Comparison of ENCODE assay signal across 8 cellular contexts in the genomic region with DNA sequence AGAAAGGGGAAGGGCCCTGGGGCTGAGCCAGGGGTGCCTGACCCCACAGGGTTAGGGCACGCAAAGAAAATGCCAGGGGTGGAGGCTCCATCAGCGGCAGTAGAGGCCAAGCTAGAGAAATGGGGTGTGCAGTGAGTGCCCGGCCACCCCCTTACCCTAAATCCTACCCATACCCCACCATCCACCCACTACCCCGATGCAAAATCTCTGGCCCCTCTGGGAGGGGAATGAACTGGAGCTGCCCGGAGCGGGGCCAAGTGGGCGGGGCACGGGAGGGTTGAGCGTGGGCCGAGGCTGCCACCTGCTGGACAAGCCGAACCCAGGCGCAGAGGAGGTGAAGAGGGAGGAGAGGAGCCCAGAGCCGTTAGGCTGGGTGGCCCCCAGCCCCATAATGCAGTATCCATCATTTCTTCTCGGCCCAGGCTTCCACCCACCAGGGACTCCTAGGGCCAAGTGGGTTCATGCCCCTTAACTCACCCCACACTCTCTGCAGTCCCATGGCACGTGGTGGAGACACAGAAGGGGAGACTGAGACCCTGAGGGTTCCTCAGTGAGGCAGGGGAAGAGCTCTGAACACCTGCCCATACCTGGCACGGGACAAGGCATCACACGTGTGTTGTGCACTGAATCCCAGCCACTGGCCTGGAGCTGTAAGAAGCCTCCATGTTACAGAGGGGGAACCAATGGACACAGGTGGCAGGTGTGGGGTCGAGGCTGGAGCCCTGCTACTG.
DNase-seq lines count a peak whose midpoint lies in the region; ATAC-seq lines count a peak whose summit lies in the region.

No MANE protein-coding gene starts in this region.

- DNase-seq in DMS 273 (lab: John Stamatoyannopoulos, UW; ENCODE audit: unreplicated experiment) (peak; percentile 89), DMS 273 treated with DMSO at 0.1 percent for 48 hours (lab: John Stamatoyannopoulos, UW) (no peak), NCI-H2107 treated with DMSO at 0.1 percent for 48 hours (lab: John Stamatoyannopoulos, UW; ENCODE audit: unreplicated experiment) (peak; percentile 49), kidney tubule cell (ENCODE audit: low spot score) (peak; percentile 50)
- DNase-seq in activated CD4-positive, alpha-beta T cell treated with anti-CD3 and anti-CD28 coated beads for 24 hours (ENCODE audit: low read depth in 2 of 2), result peak; percentile 61 to 66
- DNase-seq in central memory CD4-positive, alpha-beta T cell, result peak; percentile 36
- DNase-seq in stimulated activated CD4-positive, alpha-beta T cell treated with anti-CD3 and anti-CD28 coated beads, Interleukin-4, amount 100 ng/mL, for 24 hours, result peak; percentile 70

- ATAC-seq in GM18868 (IDR thresholded peaks at IDR 0.05; ENCODE audit: unreplicated experiment), result no peak
